ENCODE assay signal across 8 cellular contexts in genomic region chr1:91712981-91713841, GRCh38.
A peak's percentile ranks its signal among the peaks of the same experiment; 100 is the strongest.
DNase-seq lines count a peak whose midpoint lies in the region; ATAC-seq, FAIRE-seq and TF ChIP-seq lines count a peak whose summit lies in the region.

No MANE protein-coding gene starts in this region.

- H3K4me3 Mint-ChIP-seq in T-helper 17 cell, result peak overlapping the region; percentile 49

- DNase-seq in GM18507 (ENCODE audit: extremely low spot score, insufficient read length, low read depth) (no peak), T-helper 17 cell (no peak), fibroblast of the aortic adventitia (ENCODE audit: low read depth) (peak; percentile 60), NCI-H2227 (lab: John Stamatoyannopoulos, UW; ENCODE audit: unreplicated experiment) (no peak), NCI-H2196 (lab: John Stamatoyannopoulos, UW; ENCODE audit: unreplicated experiment) (no peak), NCI-H510A (lab: John Stamatoyannopoulos, UW) (no peak)

- H3K4me3 ChIP-seq in fibroblast of the aortic adventitia (ENCODE audit: low read depth, low read length) (no peak overlapping the region), skin epidermis (no peak overlapping the region)

- H3K4me1 Mint-ChIP-seq in T-helper 17 cell, result peaks cover 24% of the 10 kb centered on the region

- no peak for TF ChIP-seq CTCF in fibroblast of the aortic adventitia (IDR thresholded peaks at IDR 0.05; ENCODE audit: insufficient read depth, low read length)

- no peaks in the 10 kb centered on the region for H3K27me3 Mint-ChIP-seq in T-helper 17 cell

- H3K9me3 ChIP-seq in T-helper 17 cell (ENCODE audit: control insufficient read depth, low read length, poor library complexity, severe bottlenecking), result no peaks in the 10 kb centered on the region

- FAIRE-seq in GM18507 (lab: Jason Lieb, UNC), result peak; percentile 54

- peak overlapping the region in 15 of 21 experiments; percentile 5 to 74 (median 41) for H3K27ac ChIP-seq in skin epidermis

- peaks cover 9% of the 10 kb centered on the region for H3K36me3 Mint-ChIP-seq in T-helper 17 cell (ENCODE audit: low read depth)

- peak overlapping the region; percentile 67 for H3K27ac Mint-ChIP-seq in T-helper 17 cell

- ATAC-seq in HG02763 (IDR thresholded peaks at IDR 0.05; ENCODE audit: unreplicated experiment), result peak; percentile 75
- ATAC-seq in T-helper 17 cell, result peak; percentile 86
